ENCODE assay signal across 1 cellular context in the genomic region with DNA sequence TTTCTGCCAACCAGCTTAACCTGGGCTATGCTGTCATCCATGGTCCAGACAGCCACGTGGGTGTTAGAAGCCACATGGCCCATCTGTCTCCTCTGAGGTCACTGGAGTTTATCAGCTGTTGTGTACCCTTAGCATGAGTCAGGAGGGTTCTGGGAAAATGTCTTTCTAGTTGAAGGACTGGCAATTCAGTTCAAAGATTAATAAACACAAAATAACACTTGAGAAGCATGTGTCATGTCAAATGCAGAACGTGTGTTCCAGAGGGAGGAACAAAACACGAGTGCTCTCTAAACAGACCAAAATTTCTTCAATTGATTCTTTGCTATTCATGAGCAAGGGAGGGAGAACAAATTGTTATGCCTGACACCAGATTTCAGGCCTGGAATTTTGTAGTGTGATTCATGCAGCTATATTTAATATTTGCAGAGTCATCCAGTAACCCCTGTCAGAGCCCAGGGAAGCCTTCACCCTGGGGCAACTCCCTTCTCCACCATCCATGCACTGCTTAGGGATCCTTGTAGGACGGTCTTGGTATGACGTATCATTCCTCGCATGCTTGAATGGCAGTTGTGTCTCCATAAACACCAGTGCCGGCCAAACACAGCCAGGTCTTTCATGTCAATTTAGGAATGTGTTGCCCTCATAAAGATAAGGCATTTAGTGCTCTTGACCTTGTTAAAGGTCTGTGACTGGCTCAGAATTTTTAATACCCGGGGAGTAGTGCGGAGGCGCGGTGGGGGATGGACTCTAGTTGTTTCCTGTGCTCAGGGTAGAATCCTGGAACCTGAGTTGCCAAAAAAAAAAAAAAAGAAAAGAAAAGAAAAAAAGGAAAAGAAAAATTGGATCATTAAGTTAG.
A peak's percentile ranks its signal among the peaks of the same experiment; 100 is the strongest.
TF ChIP-seq lines count a peak whose summit lies in the region.

No MANE protein-coding gene starts in this region.

TF ChIP-seq in K562, 482 proteins besides CTCF, POLR2A, EP300 and RAD21 (continued from another document and continues in another):
- TF ChIP-seq CREB1 (IDR thresholded peaks at IDR 0.05) (peak; percentile 58), CREB1 (CRISPR knock-in tag; IDR thresholded peaks at IDR 0.05) (peak; percentile 54; the same call in 1 of the 2 replicates), ELF1 (tag; IDR thresholded peaks at IDR 0.05) (no peak), ZNF316 (IDR thresholded peaks at IDR 0.05) (peak; percentile 93), YY1 (IDR thresholded peaks at IDR 0.05; ENCODE audit: borderline replicate concordance in 1 of 3, control insufficient read depth in 1 of 3, extremely low read depth in 1 of 3, insufficient read depth in 3 of 3, insufficient read length in 1 of 3, insufficient replicate concordance in 2 of 3, low read depth in 1 of 3, low read length in 2 of 3) (peak in 1 of 3 experiments; percentile 33), NCOA2 (IDR thresholded peaks at IDR 0.05; ENCODE audit: partially characterized antibody in 2 of 2) (peak in 1 of 2 experiments; percentile 41), LARP7 (IDR thresholded peaks at IDR 0.05) (no peak), RNF2 (IDR thresholded peaks at IDR 0.05) (no peak), ILK (tag; IDR thresholded peaks at IDR 0.05; ENCODE audit: borderline replicate concordance, low read depth) (no peak), CTBP1 (IDR thresholded peaks at IDR 0.05; ENCODE audit: borderline replicate concordance) (peak; percentile 64), CHCHD3 (CRISPR knock-in tag; IDR thresholded peaks at IDR 0.05) (no peak), ETV5 (CRISPR knock-in tag; IDR thresholded peaks at IDR 0.05; ENCODE audit: low read depth) (peak; percentile 45; the same call in 1 of the 2 replicates), RUNX1 (IDR thresholded peaks at IDR 0.05; ENCODE audit: low read depth) (no peak), FOXJ2 (tag; IDR thresholded peaks at IDR 0.05) (peak; percentile 31; the same call in 1 of the 2 replicates), BACH1 (tag; IDR thresholded peaks at IDR 0.05) (peak; percentile 71), CBFA2T3 (IDR thresholded peaks at IDR 0.05) (peak; percentile 70), SRSF9 (IDR thresholded peaks at IDR 0.05; ENCODE audit: borderline replicate concordance, low read depth, low read length) (no peak), NUFIP1 (IDR thresholded peaks at IDR 0.05; ENCODE audit: partially characterized antibody) (peak; percentile 73), CHD2 (IDR thresholded peaks at IDR 0.05; ENCODE audit: low read depth, low read length) (no peak), JUND (IDR thresholded peaks at IDR 0.05; ENCODE audit: borderline replicate concordance, low read depth, low read length) (peak; percentile 81), JUND (tag; IDR thresholded peaks at IDR 0.05; ENCODE audit: borderline replicate concordance, low read depth, low read length) (peak; percentile 86; the same call in 2 of the 3 replicates), ESRRB (CRISPR knock-in tag; IDR thresholded peaks at IDR 0.05; ENCODE audit: borderline replicate concordance) (no peak), HDAC8 (tag; IDR thresholded peaks at IDR 0.05) (peak; percentile 82; the same call in 1 of the 2 replicates), CHD4 (IDR thresholded peaks at IDR 0.05; ENCODE audit: insufficient read depth, insufficient replicate concordance, low read depth, low read length, poor library complexity, severe bottlenecking) (no peak), EGR1 (conservative IDR thresholded peaks at IDR 0.05) (peak; percentile 80), CREM (IDR thresholded peaks at IDR 0.05; ENCODE audit: low read depth) (peak; percentile 89)
- TF ChIP-seq, protein P1, sequence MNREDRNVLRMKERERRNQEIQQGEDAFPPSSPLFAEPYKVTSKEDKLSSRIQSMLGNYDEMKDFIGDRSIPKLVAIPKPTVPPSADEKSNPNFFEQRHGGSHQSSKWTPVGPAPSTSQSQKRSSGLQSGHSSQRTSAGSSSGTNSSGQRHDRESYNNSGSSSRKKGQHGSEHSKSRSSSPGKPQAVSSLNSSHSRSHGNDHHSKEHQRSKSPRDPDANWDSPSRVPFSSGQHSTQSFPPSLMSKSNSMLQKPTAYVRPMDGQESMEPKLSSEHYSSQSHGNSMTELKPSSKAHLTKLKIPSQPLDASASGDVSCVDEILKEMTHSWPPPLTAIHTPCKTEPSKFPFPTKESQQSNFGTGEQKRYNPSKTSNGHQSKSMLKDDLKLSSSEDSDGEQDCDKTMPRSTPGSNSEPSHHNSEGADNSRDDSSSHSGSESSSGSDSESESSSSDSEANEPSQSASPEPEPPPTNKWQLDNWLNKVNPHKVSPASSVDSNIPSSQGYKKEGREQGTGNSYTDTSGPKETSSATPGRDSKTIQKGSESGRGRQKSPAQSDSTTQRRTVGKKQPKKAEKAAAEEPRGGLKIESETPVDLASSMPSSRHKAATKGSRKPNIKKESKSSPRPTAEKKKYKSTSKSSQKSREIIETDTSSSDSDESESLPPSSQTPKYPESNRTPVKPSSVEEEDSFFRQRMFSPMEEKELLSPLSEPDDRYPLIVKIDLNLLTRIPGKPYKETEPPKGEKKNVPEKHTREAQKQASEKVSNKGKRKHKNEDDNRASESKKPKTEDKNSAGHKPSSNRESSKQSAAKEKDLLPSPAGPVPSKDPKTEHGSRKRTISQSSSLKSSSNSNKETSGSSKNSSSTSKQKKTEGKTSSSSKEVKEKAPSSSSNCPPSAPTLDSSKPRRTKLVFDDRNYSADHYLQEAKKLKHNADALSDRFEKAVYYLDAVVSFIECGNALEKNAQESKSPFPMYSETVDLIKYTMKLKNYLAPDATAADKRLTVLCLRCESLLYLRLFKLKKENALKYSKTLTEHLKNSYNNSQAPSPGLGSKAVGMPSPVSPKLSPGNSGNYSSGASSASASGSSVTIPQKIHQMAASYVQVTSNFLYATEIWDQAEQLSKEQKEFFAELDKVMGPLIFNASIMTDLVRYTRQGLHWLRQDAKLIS (CRISPR knock-in tag; IDR thresholded peaks at IDR 0.05) = 0 out of 2 replicates have a peak, but pooled peaks have one; percentile 52
- TF ChIP-seq, protein P2, sequence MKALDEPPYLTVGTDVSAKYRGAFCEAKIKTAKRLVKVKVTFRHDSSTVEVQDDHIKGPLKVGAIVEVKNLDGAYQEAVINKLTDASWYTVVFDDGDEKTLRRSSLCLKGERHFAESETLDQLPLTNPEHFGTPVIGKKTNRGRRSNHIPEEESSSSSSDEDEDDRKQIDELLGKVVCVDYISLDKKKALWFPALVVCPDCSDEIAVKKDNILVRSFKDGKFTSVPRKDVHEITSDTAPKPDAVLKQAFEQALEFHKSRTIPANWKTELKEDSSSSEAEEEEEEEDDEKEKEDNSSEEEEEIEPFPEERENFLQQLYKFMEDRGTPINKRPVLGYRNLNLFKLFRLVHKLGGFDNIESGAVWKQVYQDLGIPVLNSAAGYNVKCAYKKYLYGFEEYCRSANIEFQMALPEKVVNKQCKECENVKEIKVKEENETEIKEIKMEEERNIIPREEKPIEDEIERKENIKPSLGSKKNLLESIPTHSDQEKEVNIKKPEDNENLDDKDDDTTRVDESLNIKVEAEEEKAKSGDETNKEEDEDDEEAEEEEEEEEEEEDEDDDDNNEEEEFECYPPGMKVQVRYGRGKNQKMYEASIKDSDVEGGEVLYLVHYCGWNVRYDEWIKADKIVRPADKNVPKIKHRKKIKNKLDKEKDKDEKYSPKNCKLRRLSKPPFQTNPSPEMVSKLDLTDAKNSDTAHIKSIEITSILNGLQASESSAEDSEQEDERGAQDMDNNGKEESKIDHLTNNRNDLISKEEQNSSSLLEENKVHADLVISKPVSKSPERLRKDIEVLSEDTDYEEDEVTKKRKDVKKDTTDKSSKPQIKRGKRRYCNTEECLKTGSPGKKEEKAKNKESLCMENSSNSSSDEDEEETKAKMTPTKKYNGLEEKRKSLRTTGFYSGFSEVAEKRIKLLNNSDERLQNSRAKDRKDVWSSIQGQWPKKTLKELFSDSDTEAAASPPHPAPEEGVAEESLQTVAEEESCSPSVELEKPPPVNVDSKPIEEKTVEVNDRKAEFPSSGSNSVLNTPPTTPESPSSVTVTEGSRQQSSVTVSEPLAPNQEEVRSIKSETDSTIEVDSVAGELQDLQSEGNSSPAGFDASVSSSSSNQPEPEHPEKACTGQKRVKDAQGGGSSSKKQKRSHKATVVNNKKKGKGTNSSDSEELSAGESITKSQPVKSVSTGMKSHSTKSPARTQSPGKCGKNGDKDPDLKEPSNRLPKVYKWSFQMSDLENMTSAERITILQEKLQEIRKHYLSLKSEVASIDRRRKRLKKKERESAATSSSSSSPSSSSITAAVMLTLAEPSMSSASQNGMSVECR (CRISPR knock-in tag; IDR thresholded peaks at IDR 0.05) = no peak
- TF ChIP-seq, protein P3, sequence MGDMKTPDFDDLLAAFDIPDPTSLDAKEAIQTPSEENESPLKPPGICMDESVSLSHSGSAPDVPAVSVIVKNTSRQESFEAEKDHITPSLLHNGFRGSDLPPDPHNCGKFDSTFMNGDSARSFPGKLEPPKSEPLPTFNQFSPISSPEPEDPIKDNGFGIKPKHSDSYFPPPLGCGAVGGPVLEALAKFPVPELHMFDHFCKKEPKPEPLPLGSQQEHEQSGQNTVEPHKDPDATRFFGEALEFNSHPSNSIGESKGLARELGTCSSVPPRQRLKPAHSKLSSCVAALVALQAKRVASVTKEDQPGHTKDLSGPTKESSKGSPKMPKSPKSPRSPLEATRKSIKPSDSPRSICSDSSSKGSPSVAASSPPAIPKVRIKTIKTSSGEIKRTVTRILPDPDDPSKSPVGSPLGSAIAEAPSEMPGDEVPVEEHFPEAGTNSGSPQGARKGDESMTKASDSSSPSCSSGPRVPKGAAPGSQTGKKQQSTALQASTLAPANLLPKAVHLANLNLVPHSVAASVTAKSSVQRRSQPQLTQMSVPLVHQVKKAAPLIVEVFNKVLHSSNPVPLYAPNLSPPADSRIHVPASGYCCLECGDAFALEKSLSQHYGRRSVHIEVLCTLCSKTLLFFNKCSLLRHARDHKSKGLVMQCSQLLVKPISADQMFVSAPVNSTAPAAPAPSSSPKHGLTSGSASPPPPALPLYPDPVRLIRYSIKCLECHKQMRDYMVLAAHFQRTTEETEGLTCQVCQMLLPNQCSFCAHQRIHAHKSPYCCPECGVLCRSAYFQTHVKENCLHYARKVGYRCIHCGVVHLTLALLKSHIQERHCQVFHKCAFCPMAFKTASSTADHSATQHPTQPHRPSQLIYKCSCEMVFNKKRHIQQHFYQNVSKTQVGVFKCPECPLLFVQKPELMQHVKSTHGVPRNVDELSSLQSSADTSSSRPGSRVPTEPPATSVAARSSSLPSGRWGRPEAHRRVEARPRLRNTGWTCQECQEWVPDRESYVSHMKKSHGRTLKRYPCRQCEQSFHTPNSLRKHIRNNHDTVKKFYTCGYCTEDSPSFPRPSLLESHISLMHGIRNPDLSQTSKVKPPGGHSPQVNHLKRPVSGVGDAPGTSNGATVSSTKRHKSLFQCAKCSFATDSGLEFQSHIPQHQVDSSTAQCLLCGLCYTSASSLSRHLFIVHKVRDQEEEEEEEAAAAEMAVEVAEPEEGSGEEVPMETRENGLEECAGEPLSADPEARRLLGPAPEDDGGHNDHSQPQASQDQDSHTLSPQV (IDR thresholded peaks at IDR 0.05) = peak; percentile 99
